8 cellular contexts compared by ENCODE assay signal in the genomic region with DNA sequence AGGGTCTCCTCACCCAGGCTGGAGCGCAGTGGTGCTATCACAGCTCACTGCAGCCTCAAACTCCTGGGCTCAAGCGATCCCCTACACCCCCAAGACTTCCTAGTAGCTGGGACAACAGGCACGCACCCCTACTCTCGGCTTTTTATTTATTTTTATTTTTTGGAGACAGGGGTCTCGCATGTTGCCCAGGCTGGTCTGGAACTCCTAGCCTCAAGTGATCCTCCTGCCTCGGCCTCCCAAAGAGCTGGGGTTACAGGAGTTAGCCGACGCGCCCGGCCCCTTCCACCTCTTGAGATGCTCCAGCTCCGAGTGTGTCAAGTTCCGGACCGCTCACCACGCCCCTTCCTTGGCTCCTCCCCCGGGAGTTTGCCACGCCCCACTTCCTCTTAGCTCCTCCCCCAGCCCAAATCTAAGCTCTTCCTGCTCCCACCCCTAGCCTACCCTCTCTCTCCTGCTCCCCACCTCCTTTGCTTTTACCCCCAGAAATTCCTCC.
A peak's percentile ranks its signal among the peaks of the same experiment; 100 is the strongest.
DNase-seq lines count a peak whose midpoint lies in the region; ATAC-seq lines count a peak whose summit lies in the region.

No MANE protein-coding gene starts in this region.

- peaks cover 65% of the 10 kb centered on the region for H3K4me1 Mint-ChIP-seq in stimulated activated memory B cell treated with anti-CD40 and anti-IgM and Interleukin-4, amounts not matched to agents 10 μg/mL and 1 μg/mL and 100 μg/mL, for 72 hours

- no peaks in the 10 kb centered on the region for H3K36me3 Mint-ChIP-seq in stimulated activated memory B cell treated with anti-CD40 and anti-IgM and Interleukin-4, amounts not matched to agents 10 μg/mL and 1 μg/mL and 100 μg/mL, for 72 hours

- H3K9me3 Mint-ChIP-seq in stimulated activated memory B cell treated with anti-CD40 and anti-IgM and Interleukin-4, amounts not matched to agents 10 μg/mL and 1 μg/mL and 100 μg/mL, for 72 hours, result peaks cover 3% of the 10 kb centered on the region

- no peak for ATAC-seq in stimulated activated memory B cell treated with anti-CD40 and anti-IgM and Interleukin-4, amounts not matched to agents 10 μg/mL and 1 μg/mL and 100 μg/mL, for 72 hours
- no peak for ATAC-seq in GM21576 (IDR thresholded peaks at IDR 0.05; ENCODE audit: unreplicated experiment)

- H3K4me3 Mint-ChIP-seq in stimulated activated memory B cell treated with anti-CD40 and anti-IgM and Interleukin-4, amounts not matched to agents 10 μg/mL and 1 μg/mL and 100 μg/mL, for 72 hours, result peak overlapping the region; percentile 25

- peaks cover 99% of the 10 kb centered on the region for H3K27me3 Mint-ChIP-seq in stimulated activated memory B cell treated with anti-CD40 and anti-IgM and Interleukin-4, amounts not matched to agents 10 μg/mL and 1 μg/mL and 100 μg/mL, for 72 hours

- H3K27ac Mint-ChIP-seq in stimulated activated memory B cell treated with anti-CD40 and anti-IgM and Interleukin-4, amounts not matched to agents 10 μg/mL and 1 μg/mL and 100 μg/mL, for 72 hours, result no peak overlapping the region

- DNase-seq in NCI-H748 (lab: John Stamatoyannopoulos, UW; ENCODE audit: unreplicated experiment) (peak; percentile 39), NCI-H748 treated with DMSO at 0.1 percent for 48 hours (lab: John Stamatoyannopoulos, UW) (no peak), NCI-H226 (peak; percentile 53), activated T-cell treated with anti-CD3 and anti-CD28 coated beads for 24 hours (ENCODE audit: low read depth) (peak; percentile 64), hepatic stellate cell (ENCODE audit: low spot score) (peak; percentile 58), NCI-H1092 treated with DMSO at 0.1 percent for 48 hours (lab: John Stamatoyannopoulos, UW) (no peak)

Comparison
In these comparisons a context has a peak if more than half of its experiments do, and no peak if none do; other contexts are left out.
1. DNase-seq: peak in NCI-H748 (single experiment), NCI-H226 (single experiment), activated T-cell treated with anti-CD3 and anti-CD28 coated beads for 24 hours (single experiment) and hepatic stellate cell (single experiment); none in NCI-H748 treated with DMSO at 0.1 percent for 48 hours (single experiment) and NCI-H1092 treated with DMSO at 0.1 percent for 48 hours (single experiment).